Comparison of ENCODE assay signal across 8 cellular contexts in genomic region chr9:128421474-128422010, GRCh38. TPM values are rescaled to one million over a fixed set of nuclear protein-coding genes. Genes with fewer than 3 reads are reported as not detected.
DNase-seq lines count a peak whose midpoint lies in the region; ATAC-seq and TF ChIP-seq lines count a peak whose summit lies in the region.

No MANE protein-coding gene starts in this region.

- TF ChIP-seq EP300 in SK-N-SH (IDR thresholded peaks at IDR 0.05; ENCODE audit: borderline replicate concordance in 1 of 2, low read depth in 1 of 2, low read length in 1 of 2), result no peak

- no peak for TF ChIP-seq RAD21 in SK-N-SH (IDR thresholded peaks at IDR 0.05; ENCODE audit: low read length)

- H3K9me2 ChIP-seq in SK-N-SH, result no peaks in the 10 kb centered on the region

- H2AFZ ChIP-seq in SK-N-SH (ENCODE audit: low read depth), result peak overlapping the region; percentile 98

- TF ChIP-seq CTCF in SK-N-SH (IDR thresholded peaks at IDR 0.05) (no peak), retinal pigment epithelial cell (conservative IDR thresholded peaks at IDR 0.05; ENCODE audit: low read depth, low read length) (no peak)

- H3K36me3 ChIP-seq in SK-N-SH (replicated peaks in 1 of 2; ENCODE audit: control insufficient read depth in 1 of 2, insufficient read depth in 2 of 2, low read length in 1 of 2), result peaks cover 0 to 2% of the 10 kb centered on the region in 2 experiments

- no peaks in the 10 kb centered on the region for H3K9me3 ChIP-seq in SK-N-SH

- ATAC-seq in GM18867 (IDR thresholded peaks at IDR 0.05; ENCODE audit: unreplicated experiment) (no peak), GM18868 (IDR thresholded peaks at IDR 0.05; ENCODE audit: unreplicated experiment) (no peak), HG02970 (IDR thresholded peaks at IDR 0.05; ENCODE audit: low FRiP score, unreplicated experiment) (no peak)

- H3K9ac ChIP-seq in SK-N-SH, result peak overlapping the region; percentile 78

- peak; percentile 51 for DNase-seq in EL
- no peak for DNase-seq in SK-N-SH
- DNase-seq in fibroblast of peridontal ligament (ENCODE audit: extremely low read depth), result peak; percentile 49
- DNase-seq in retinal pigment epithelial cell (ENCODE audit: low read depth), result no peak
- no peak for DNase-seq in activated gamma-delta T cell treated with Interleukin-2 at 50 U/mL for 16 hours

- no peaks in the 10 kb centered on the region for H3F3A ChIP-seq in SK-N-SH (replicated peaks; ENCODE audit: insufficient read depth)

- peaks cover 0 to 17% of the 10 kb centered on the region in 2 experiments; a peak in 1 of 4 replicates for H3K4me1 ChIP-seq in SK-N-SH (ENCODE audit: control insufficient read depth in 1 of 2, insufficient read depth in 2 of 2, low read depth in 1 of 2, low read length in 1 of 2)

- CTCF ChIA-PET in SK-N-SH (lab: Yijun Ruan, JAX), result interaction anchor here (1.1 to 12.1 kb wide), 12 partner anchors 9 to 126 kb away, joined by 3 to 93 read pairs (median 10); partner anchors contain the start of genes SLC27A4 and URM1

- POLR2A ChIA-PET in SK-N-SH (lab: Yijun Ruan, JAX), result interaction anchor here (2.6 kb wide), 1 partner anchor 60 kb away, joined by 7 read pairs; no protein-coding TSS in a partner anchor

- peaks cover 17% of the 10 kb centered on the region; the same call in 1 of the 2 replicates for H3K79me2 ChIP-seq in SK-N-SH (ENCODE audit: insufficient read depth)

- H3K4me2 ChIP-seq in SK-N-SH, result peak overlapping the region; percentile 100

- no peaks in the 10 kb centered on the region; the same call in 1 of the 2 replicates for H3K27me3 ChIP-seq in SK-N-SH (ENCODE audit: insufficient read depth)

- H3K27ac ChIP-seq in SK-N-SH (ENCODE audit: low read depth in 2 of 2, low read length in 1 of 2), result peak overlapping the region; percentile 60 to 81

- peak overlapping the region; percentile 73 to 86 for H3K4me3 ChIP-seq in SK-N-SH (ENCODE audit: low read depth in 2 of 2, low read length in 1 of 2)
- H3K4me3 ChIP-seq in retinal pigment epithelial cell (ENCODE audit: low read length), result peak overlapping the region; percentile 64

- WGBS in SK-N-SH (ENCODE audit: low lambda C conversion rate), result 31% methylated on average over 5 of the region's 11 CpGs

- no peaks in the 10 kb centered on the region for H4K20me1 ChIP-seq in SK-N-SH (ENCODE audit: insufficient read depth)

TF ChIP-seq in SK-N-SH, 30 proteins besides CTCF, POLR2A, EP300 and RAD21:
- no peak for TF ChIP-seq CHD2 (IDR thresholded peaks at IDR 0.05; ENCODE audit: low read length, partially characterized antibody)
- no peak for TF ChIP-seq NRF1 (IDR thresholded peaks at IDR 0.05; ENCODE audit: low read depth, low read length)
- no peak for TF ChIP-seq GATA2 (CRISPR knock-in tag; IDR thresholded peaks at IDR 0.05)
- TF ChIP-seq EZH2phosphoT487 (IDR thresholded peaks at IDR 0.05; ENCODE audit: borderline replicate concordance, low read depth), result no peak
- no peak for TF ChIP-seq MAX (IDR thresholded peaks at IDR 0.05; ENCODE audit: low read depth)
- TF ChIP-seq IRF3 (IDR thresholded peaks at IDR 0.05; ENCODE audit: low read depth, low read length), result no peak

RNA-seq across cellular contexts. Expression of gene CERCAM, which starts 0.9 kb away (rescaled TPM):
- polyA plus RNA-seq in SK-N-SH (2012; rRNA removed), result 128 and 131 TPM in 2 replicates
- 57.7 and 89.5 TPM in 2 replicates for polyA plus RNA-seq in SK-N-SH (2012; cell fraction: cytosol; rRNA removed)
- 87.1 and 115 TPM in 2 replicates for polyA plus RNA-seq in SK-N-SH (2012; cell fraction: nucleus; rRNA removed)

RNA-seq across cellular contexts. Expression of gene ODF2, which starts 34.3 kb away (rescaled TPM):
- polyA plus RNA-seq in SK-N-SH (2012; rRNA removed), result 32.7 and 35.7 TPM in 2 replicates
- 27.5 and 27.8 TPM in 2 replicates for polyA plus RNA-seq in SK-N-SH (2012; cell fraction: cytosol; rRNA removed)
- 121 and 162 TPM in 2 replicates for polyA plus RNA-seq in SK-N-SH (2012; cell fraction: nucleus; rRNA removed)

RNA-seq across cellular contexts. Expression of gene URM1, which starts 50.4 kb away (rescaled TPM):
- polyA plus RNA-seq in SK-N-SH (2012; rRNA removed), result 58.9 and 61.5 TPM in 2 replicates
- polyA plus RNA-seq in SK-N-SH (2012; cell fraction: cytosol; rRNA removed), result 45.3 and 50.0 TPM in 2 replicates
- polyA plus RNA-seq in SK-N-SH (2012; cell fraction: nucleus; rRNA removed), result 85.0 and 87.0 TPM in 2 replicates

Comparison
In these comparisons a context has a peak if more than half of its experiments do, and no peak if none do; other contexts are left out.
1. DNase-seq: peak in EL (single experiment) and fibroblast of peridontal ligament (single experiment); none in SK-N-SH (single experiment), retinal pigment epithelial cell (single experiment) and activated gamma-delta T cell treated with Interleukin-2 at 50 U/mL for 16 hours (single experiment).